Comparison of ENCODE assay signal across 8 cellular contexts in genomic region chr7:44750921-44751571, GRCh38. TPM values are rescaled to one million over a fixed set of nuclear protein-coding genes. Genes with fewer than 3 reads are reported as not detected.
DNase-seq lines count a peak whose midpoint lies in the region; ATAC-seq lines count a peak whose summit lies in the region.

No MANE protein-coding gene starts in this region.

- peak overlapping the region; percentile 26 for H3K4me3 ChIP-seq in effector memory CD4-positive, alpha-beta T cell (ENCODE audit: insufficient read depth, low read depth, low read length, poor library complexity, severe bottlenecking)

- H3K27ac ChIP-seq in effector memory CD4-positive, alpha-beta T cell (ENCODE audit: insufficient read depth, low read length, poor library complexity, severe bottlenecking), result peak overlapping the region; percentile 86

- peaks cover 8% of the 10 kb centered on the region for H3K36me3 Mint-ChIP-seq in T-helper 2 cell treated with Interferon-gamma antibody and Interleukin-4, amounts not matched to agents 5 μg/mL and 100 μg/mL, for 36 hours (ENCODE audit: low read depth)

- no peaks in the 10 kb centered on the region for H3K36me3 ChIP-seq in effector memory CD4-positive, alpha-beta T cell (ENCODE audit: control insufficient read depth, insufficient read depth, low read length)

- ATAC-seq in GM18870 (IDR thresholded peaks at IDR 0.05; ENCODE audit: unreplicated experiment) (peak; percentile 80), HG03064 (IDR thresholded peaks at IDR 0.05; ENCODE audit: low read depth, unreplicated experiment) (peak; percentile 43)

- H3K9me3 ChIP-seq in effector memory CD4-positive, alpha-beta T cell (ENCODE audit: control insufficient read depth, low read length), result no peaks in the 10 kb centered on the region

- H3K4me1 ChIP-seq in effector memory CD4-positive, alpha-beta T cell (ENCODE audit: control insufficient read depth, insufficient read depth, low read length, poor library complexity, severe bottlenecking), result peaks cover 34% of the 10 kb centered on the region

- H3K4me3 Mint-ChIP-seq in T-helper 2 cell treated with Interferon-gamma antibody and Interleukin-4, amounts not matched to agents 5 μg/mL and 100 μg/mL, for 36 hours, result peak overlapping the region; percentile 84

- peak; percentile 62 for DNase-seq in A172 (ENCODE audit: low spot score)
- DNase-seq in T-helper 2 cell treated with Interferon-gamma antibody and Interleukin-4, amounts not matched to agents 5 μg/mL and 100 μg/mL, for 36 hours (ENCODE audit: low spot score), result peak; percentile 68
- DNase-seq in effector memory CD4-positive, alpha-beta T cell, result peak; percentile 55 to 68 (median 61)
- DNase-seq in stimulated activated CD8-positive, alpha-beta memory T cell treated with anti-CD3 and anti-CD28 coated beads, Interleukin-12 subunit alpha, Interleukin-12 subunit beta, amount 100 ng/mL, for 4 hours (ENCODE audit: low read depth), result peak; percentile 35
- DNase-seq in GM03348 (ENCODE audit: low spot score), result no peak
- no peak for DNase-seq in NCI-H2081 treated with DMSO at 0.1 percent for 48 hours (lab: John Stamatoyannopoulos, UW)

- H3K27me3 Mint-ChIP-seq in T-helper 2 cell treated with Interferon-gamma antibody and Interleukin-4, amounts not matched to agents 5 μg/mL and 100 μg/mL, for 36 hours (ENCODE audit: low read depth), result no peaks in the 10 kb centered on the region

- H3K4me1 Mint-ChIP-seq in T-helper 2 cell treated with Interferon-gamma antibody and Interleukin-4, amounts not matched to agents 5 μg/mL and 100 μg/mL, for 36 hours (ENCODE audit: low read depth), result peaks cover 35% of the 10 kb centered on the region

- H3K27me3 ChIP-seq in effector memory CD4-positive, alpha-beta T cell (replicated peaks; ENCODE audit: control insufficient read depth, insufficient read depth, low read length, poor library complexity, severe bottlenecking), result no peaks in the 10 kb centered on the region

- no peaks in the 10 kb centered on the region for H3K9me3 Mint-ChIP-seq in T-helper 2 cell treated with Interferon-gamma antibody and Interleukin-4, amounts not matched to agents 5 μg/mL and 100 μg/mL, for 36 hours

- H3K27ac Mint-ChIP-seq in T-helper 2 cell treated with Interferon-gamma antibody and Interleukin-4, amounts not matched to agents 5 μg/mL and 100 μg/mL, for 36 hours, result peak overlapping the region; percentile 87

RNA-seq across cellular contexts. Expression of gene ZMIZ2, which starts 2.4 kb away (rescaled TPM):
- total RNA-seq in A172 (2014; rRNA removed; shearing (Covaris generic)), result 12.7 and 13.9 TPM in 2 replicates

RNA-seq across cellular contexts. Expression of gene PPIA, which starts 45.4 kb away (rescaled TPM):
- total RNA-seq in A172 (2014; rRNA removed; shearing (Covaris generic)), result 7,457 and 8,235 TPM in 2 replicates

Comparison
In these comparisons a context has a peak if more than half of its experiments do, and no peak if none do; other contexts are left out.
1. DNase-seq: peak in A172 (single experiment), T-helper 2 cell treated with Interferon-gamma antibody and Interleukin-4, amounts not matched to agents 5 μg/mL and 100 μg/mL, for 36 hours (single experiment), effector memory CD4-positive, alpha-beta T cell (3 of 3) and stimulated activated CD8-positive, alpha-beta memory T cell treated with anti-CD3 and anti-CD28 coated beads, Interleukin-12 subunit alpha, Interleukin-12 subunit beta, amount 100 ng/mL, for 4 hours (single experiment); none in GM03348 (single experiment) and NCI-H2081 treated with DMSO at 0.1 percent for 48 hours (single experiment).